In the genomic region with DNA sequence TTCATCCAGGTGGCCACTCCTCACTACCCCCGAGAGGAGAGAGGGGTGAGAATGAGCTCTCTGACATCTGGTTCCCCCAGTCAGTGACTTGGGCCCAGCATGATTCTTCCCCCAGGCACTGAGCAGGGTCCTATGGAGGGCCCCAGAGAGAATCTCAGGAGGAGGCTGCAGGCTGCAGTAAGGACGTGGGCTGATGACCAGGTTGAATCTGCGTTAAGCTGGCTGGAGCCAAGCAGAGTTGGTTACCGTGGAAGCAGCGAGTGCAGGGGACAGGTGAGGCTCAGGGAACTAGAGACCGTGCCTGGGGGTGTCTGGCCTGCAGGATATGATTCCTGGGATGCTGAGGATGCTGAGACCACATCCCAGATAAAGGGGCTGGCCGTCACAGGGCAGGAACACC, we compare ENCODE assay signal across 22 cellular contexts.
DNase-seq lines count a peak whose midpoint lies in the region; ATAC-seq and TF ChIP-seq lines count a peak whose summit lies in the region.
"Had no signal": no experiment of that assay in that cellular context is flagged by ENCODE, and none has a peak within 500 bp of the region (broad histone marks: within the 10 kb centered on the region; RNA-seq: fewer than 3 reads in every experiment).

No MANE protein-coding gene starts in this region.

- H3K36me3 ChIP-seq in heart left ventricle = no peaks in the 10 kb centered on the region
- H3K36me3 ChIP-seq: BE2C, BLaER1 had no signal

- ATAC-seq in heart left ventricle (no peak), GM19467 (IDR thresholded peaks at IDR 0.05; ENCODE audit: unreplicated experiment) (no peak)
- ATAC-seq: GM12878 had no signal

- no peak for TF ChIP-seq CTCF in heart left ventricle (IDR thresholded peaks at IDR 0.05)

- H3K4me3 ChIP-seq in heart left ventricle = no peak overlapping the region
- H3K4me3 ChIP-seq: BLaER1, GM12878 had no signal

- no peak overlapping the region for H3K27ac ChIP-seq in heart left ventricle
- H3K27ac ChIP-seq: BLaER1 had no signal

- intact Hi-C loops in heart left ventricle (cut with DNase I) = no loop called here

- H3K4me1 ChIP-seq in heart left ventricle = no peaks in the 10 kb centered on the region
- H3K4me1 ChIP-seq: BE2C had no signal

- TF ChIP-seq POLR2A in heart left ventricle (IDR thresholded peaks at IDR 0.05) = no peak

- DNase-seq in NCI-H748 (lab: John Stamatoyannopoulos, UW; ENCODE audit: unreplicated experiment) (peak; percentile 45), NCI-H748 treated with DMSO at 0.1 percent for 48 hours (lab: John Stamatoyannopoulos, UW) (no peak), islet precursor cell (peak; percentile 35), heart left ventricle (no peak)
- DNase-seq: 8988T; ACHN; BE2C; C1 segment of cervical spinal cord; CD4-positive, alpha-beta memory T cell; CD4-positive, CD25-positive, alpha-beta regulatory T cell; CD8-positive, alpha-beta memory T cell; COR-L47; DMS 273 treated with DMSO at 0.1 percent for 48 hours; DMS153; DMS53; DMS79; DND-41; EL; GDM1 had no signal

- no peaks in the 10 kb centered on the region for H3K27me3 ChIP-seq in heart left ventricle
- H3K27me3 ChIP-seq: BE2C, BLaER1 had no signal

- H3K9me3 ChIP-seq in heart left ventricle = no peaks in the 10 kb centered on the region
- H3K9me3 ChIP-seq: BE2C had no signal

- 72 to 83% (median 77%) methylated on average over 7 of the region's 7 CpGs for WGBS in heart left ventricle, 4 donors

Comparison
In these comparisons a context has a peak if more than half of its experiments do, and no peak if none do; other contexts are left out.
1. DNase-seq: peak in NCI-H748 (single experiment) and islet precursor cell (single experiment); none in NCI-H748 treated with DMSO at 0.1 percent for 48 hours (single experiment) and heart left ventricle (0 of 5).